Comparison of ENCODE assay signal across 8 cellular contexts in the genomic region with DNA sequence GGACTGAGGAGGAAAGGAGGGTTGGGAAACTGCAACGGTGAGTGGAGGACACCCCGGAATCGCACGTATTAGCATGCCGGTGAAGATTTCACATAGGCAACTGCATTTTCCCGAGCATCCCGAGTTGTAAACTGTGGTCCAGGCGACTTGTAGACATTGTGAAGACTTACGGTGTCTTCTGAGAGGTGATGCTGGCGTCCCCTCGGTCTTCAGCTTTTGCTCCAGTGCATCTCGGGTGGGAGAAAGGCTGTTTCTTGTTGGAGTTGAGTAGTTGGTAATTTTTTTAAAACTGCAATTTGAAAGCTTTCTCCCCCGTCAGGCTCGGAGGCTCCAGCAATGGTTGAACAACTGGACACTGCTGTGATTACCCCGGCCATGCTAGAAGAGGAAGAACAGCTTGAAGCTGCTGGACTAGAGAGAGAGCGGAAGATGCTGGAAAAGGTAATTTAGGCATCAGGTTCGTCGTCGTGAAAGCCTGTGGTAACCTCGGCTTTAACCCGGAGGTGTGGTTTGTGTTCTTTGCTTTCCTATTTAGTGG. TPM values are rescaled to one million over a fixed set of nuclear protein-coding genes. Genes with fewer than 3 reads are reported as not detected.
A peak's percentile ranks its signal among the peaks of the same experiment; 100 is the strongest.
DNase-seq lines count a peak whose midpoint lies in the region; ATAC-seq and TF ChIP-seq lines count a peak whose summit lies in the region.

No MANE protein-coding gene starts in this region.

- H3K27me3 ChIP-seq in HUES6 (ENCODE audit: control insufficient read depth, insufficient read depth, low read length) = no peaks in the 10 kb centered on the region

- ATAC-seq in GM19438 (IDR thresholded peaks at IDR 0.05; ENCODE audit: low read depth, unreplicated experiment) = peak; percentile 13

- H3K4me3 ChIP-seq in HUES6 (ENCODE audit: low read depth, low read length) (peak overlapping the region; percentile 93), fibroblast of pulmonary artery (replicated peaks; ENCODE audit: low read depth, low read length) (peak overlapping the region; percentile 94)

- H3K4me1 ChIP-seq in HUES6 (ENCODE audit: control insufficient read depth, insufficient read depth, low read length) = peaks cover 20% of the 10 kb centered on the region

- H3K9me3 Mint-ChIP-seq in neural crest cell = no peaks in the 10 kb centered on the region

- H3K36me3 ChIP-seq in HUES6 (ENCODE audit: control insufficient read depth, insufficient read depth, low read length) = peaks cover 34% of the 10 kb centered on the region

- H3K36me3 Mint-ChIP-seq in neural crest cell (ENCODE audit: low read depth) = peaks cover 5% of the 10 kb centered on the region

- no peaks in the 10 kb centered on the region for H3K9me3 ChIP-seq in HUES6 (ENCODE audit: control insufficient read depth, insufficient read depth, low read depth, low read length)

- TF ChIP-seq CTCF in VCaP (conservative IDR thresholded peaks at IDR 0.05) (no peak), fibroblast of pulmonary artery (IDR thresholded peaks at IDR 0.05; ENCODE audit: low read length, missing control alignments) (no peak), neural crest cell (conservative IDR thresholded peaks at IDR 0.05) (no peak)

- DNase-seq in DMS53 (lab: John Stamatoyannopoulos, UW) = peak; percentile 69
- peak; percentile 16 for DNase-seq in fibroblast of pulmonary artery (ENCODE audit: low read depth)
- no peak for DNase-seq in neural crest cell (ENCODE audit: low read depth, low spot score)
- DNase-seq in ecto neural progenitor cell (ENCODE audit: low spot score) = no peak
- DNase-seq in activated CD4-positive, alpha-beta T cell treated with anti-CD3 and anti-CD28 coated beads for 4 hours = no peak

- H3K27ac ChIP-seq in HUES6 (ENCODE audit: low read depth, low read length) (peak overlapping the region; percentile 95), VCaP (peak overlapping the region; percentile 78)

- peaks cover 2% of the 10 kb centered on the region for H3K27me3 Mint-ChIP-seq in neural crest cell (ENCODE audit: low read depth)

- H3K27ac Mint-ChIP-seq in neural crest cell (ENCODE audit: unreplicated experiment) = peak overlapping the region; percentile 99

- H3K9ac ChIP-seq in HUES6 (ENCODE audit: low read length) = peak overlapping the region; percentile 100

- peaks cover 36% of the 10 kb centered on the region for H3K4me1 Mint-ChIP-seq in neural crest cell

- H3K4me3 Mint-ChIP-seq in neural crest cell = peak overlapping the region; percentile 100

RNA-seq across cellular contexts. Expression of a gene that starts 0.5 kb away (rescaled TPM):
- 187 and 190 TPM in 2 replicates for total RNA-seq in neural crest cell

Comparison
In these comparisons a context has a peak if more than half of its experiments do, and no peak if none do; other contexts are left out.
1. DNase-seq: peak in DMS53 (single experiment) and fibroblast of pulmonary artery (single experiment); none in neural crest cell (single experiment), ecto neural progenitor cell (single experiment) and activated CD4-positive, alpha-beta T cell treated with anti-CD3 and anti-CD28 coated beads for 4 hours (0 of 2).